In the genomic region with DNA sequence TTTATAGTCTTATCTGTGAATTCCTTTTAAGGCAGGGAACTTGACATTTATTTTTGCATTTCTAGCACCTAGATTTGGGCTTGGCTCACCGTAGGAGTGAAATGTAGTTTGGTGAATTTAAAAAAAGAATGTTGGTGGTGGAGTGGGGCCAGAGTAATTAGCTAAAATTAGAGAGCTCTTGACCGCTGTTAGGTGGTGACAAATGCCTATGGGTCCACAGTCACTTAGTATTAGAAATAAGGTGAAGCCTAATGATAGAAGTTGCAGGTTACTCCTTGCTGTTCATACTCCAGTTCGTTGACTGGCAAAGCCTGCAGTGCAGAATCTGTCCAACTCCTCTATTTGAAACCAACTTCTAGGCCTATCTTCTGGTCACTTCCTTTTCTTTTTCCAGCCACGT, we compare ENCODE assay signal across 26 cellular contexts.
DNase-seq lines count a peak whose midpoint lies in the region; ATAC-seq and TF ChIP-seq lines count a peak whose summit lies in the region.
"Had no signal": no experiment of that assay in that cellular context is flagged by ENCODE, and none has a peak within 500 bp of the region (broad histone marks: within the 10 kb centered on the region; RNA-seq: fewer than 3 reads in every experiment).

No MANE protein-coding gene starts in this region.

- ATAC-seq in Right ventricle myocardium superior (ENCODE audit: poor library complexity) (peak; percentile 93), heart right ventricle (peak in 6 of 8 donors; percentile 37 to 83 (median 48)), right cardiac atrium (peak; percentile 36), left colon (no peak)
- ATAC-seq: GM12878 had no signal

- H3K9me3 ChIP-seq in right atrium auricular region (peaks cover 0 to 7% of the 10 kb centered on the region in 2 donors), heart right ventricle (peaks cover 0 to 24% (median 0%) of the 10 kb centered on the region in 11 donors), left ventricle myocardium inferior (replicated peaks) (peaks cover 19% of the 10 kb centered on the region), right cardiac atrium (ENCODE audit: control insufficient read depth, low read length) (no peaks in the 10 kb centered on the region)
- H3K9me3 ChIP-seq: BE2C had no signal

- intact Hi-C loops in Right ventricle myocardium superior (cut with DNase I) (no loop called here), heart right ventricle (cut with DNase I) (no loop called here), left ventricle myocardium inferior (cut with micrococcal nuclease) (no loop called here), right cardiac atrium (cut with DNase I) (no loop called here), left colon (cut with DNase I, micrococcal nuclease) (no loop called here)

- no peaks in the 10 kb centered on the region for H3K27me3 Mint-ChIP-seq in activated CD4-positive, alpha-beta T cell treated with anti-CD3 and anti-CD28 coated beads, Interleukin-2, amount 10 ng/mL, durations not matched to agents 7 days and 5 days
- H3K27me3 Mint-ChIP-seq: CD4-positive, CD25-positive, alpha-beta regulatory T cell had no signal

- H3K4me3 Mint-ChIP-seq in activated CD4-positive, alpha-beta T cell treated with anti-CD3 and anti-CD28 coated beads, Interleukin-2, amount 10 ng/mL, durations not matched to agents 7 days and 5 days = no peak overlapping the region
- H3K4me3 Mint-ChIP-seq: CD14-positive monocyte; CD4-positive, alpha-beta memory T cell; CD4-positive, CD25-positive, alpha-beta regulatory T cell; CD8-positive, alpha-beta memory T cell had no signal

- H3K27ac ChIP-seq in right atrium auricular region (peak overlapping the region in 1 of 2 donors; percentile 59), heart right ventricle (no peak overlapping the region), left ventricle myocardium inferior (replicated peaks) (peak overlapping the region; percentile 31), right cardiac atrium (ENCODE audit: low read length) (no peak overlapping the region)
- H3K27ac ChIP-seq: BLaER1 had no signal

- TF ChIP-seq CTCF in right atrium auricular region (IDR thresholded peaks at IDR 0.05) (no peak), heart right ventricle (IDR thresholded peaks at IDR 0.05) (no peak), left ventricle myocardium inferior (IDR thresholded peaks at IDR 0.05; ENCODE audit: borderline replicate concordance) (no peak)

- H3K27me3 ChIP-seq in right atrium auricular region (no peaks in the 10 kb centered on the region), heart right ventricle (no peaks in the 10 kb centered on the region), left ventricle myocardium inferior (ENCODE audit: low read depth) (no peaks in the 10 kb centered on the region), right cardiac atrium (ENCODE audit: control insufficient read depth, insufficient read depth) (no peaks in the 10 kb centered on the region)
- H3K27me3 ChIP-seq: BE2C, BLaER1 had no signal

- 37 to 49% methylated on average over 4 of the region's 4 CpGs for WGBS in heart right ventricle, 2 donors
- 41% methylated on average over 4 of the region's 4 CpGs for WGBS in right cardiac atrium

- POLR2A ChIA-PET in activated CD4-positive, alpha-beta T cell treated with anti-CD3 and anti-CD28 coated beads, Interleukin-2, amount 10 ng/mL, durations not matched to agents 7 days and 5 days (lab: Charles Lee) = no interaction called here

- no peak for DNase-seq in Right ventricle myocardium superior
- DNase-seq in right atrium auricular region (ENCODE audit: low spot score) = no peak
- DNase-seq in heart right ventricle = no peak
- DNase-seq in left ventricle myocardium inferior = no peak
- no peak for DNase-seq in right cardiac atrium
- no peak for DNase-seq in activated effector memory CD4-positive, alpha-beta T cell treated with anti-CD3 and anti-CD28 coated beads, Interleukin-2, amount 50 U/mL, for 16 hours
- DNase-seq in left colon = no peak
- DNase-seq in activated CD4-positive, alpha-beta T cell treated with anti-CD3 and anti-CD28 coated beads, Interleukin-2, amount 10 ng/mL, durations not matched to agents 7 days and 5 days = no peak
- DNase-seq: 8988T; ACHN; BE2C; C1 segment of cervical spinal cord; CD4-positive, alpha-beta memory T cell; CD4-positive, CD25-positive, alpha-beta regulatory T cell; CD8-positive, alpha-beta memory T cell; COR-L47; DMS 273 treated with DMSO at 0.1 percent for 48 hours; DMS153; DMS53; DMS79; DND-41; EL; GDM1 had no signal

- CTCF ChIA-PET in activated CD4-positive, alpha-beta T cell treated with anti-CD3 and anti-CD28 coated beads, Interleukin-2, amount 10 ng/mL, durations not matched to agents 7 days and 5 days (lab: Charles Lee) = no interaction called here

- H3K9me3 Mint-ChIP-seq in activated CD4-positive, alpha-beta T cell treated with anti-CD3 and anti-CD28 coated beads, Interleukin-2, amount 10 ng/mL, durations not matched to agents 7 days and 5 days = no peaks in the 10 kb centered on the region
- H3K9me3 Mint-ChIP-seq: CD4-positive, alpha-beta memory T cell had no signal

- H3K4me1 Mint-ChIP-seq in activated CD4-positive, alpha-beta T cell treated with anti-CD3 and anti-CD28 coated beads, Interleukin-2, amount 10 ng/mL, durations not matched to agents 7 days and 5 days = no peaks in the 10 kb centered on the region
- H3K4me1 Mint-ChIP-seq: CD14-positive monocyte; CD4-positive, CD25-positive, alpha-beta regulatory T cell; CD8-positive, alpha-beta memory T cell had no signal

- H3K4me3 ChIP-seq in right atrium auricular region (no peak overlapping the region), heart right ventricle (no peak overlapping the region), left ventricle myocardium inferior (no peak overlapping the region), right cardiac atrium (ENCODE audit: low read length) (no peak overlapping the region)
- H3K4me3 ChIP-seq: BLaER1, GM12878 had no signal

- H3K36me3 ChIP-seq in right atrium auricular region (no peaks in the 10 kb centered on the region), heart right ventricle (no peaks in the 10 kb centered on the region), left ventricle myocardium inferior (no peaks in the 10 kb centered on the region)
- H3K36me3 ChIP-seq: BE2C had no signal

- no peaks in the 10 kb centered on the region for H3K4me1 ChIP-seq in right atrium auricular region
- peaks cover 0 to 6% (median 0%) of the 10 kb centered on the region in 9 donors for H3K4me1 ChIP-seq in heart right ventricle
- H3K4me1 ChIP-seq in left ventricle myocardium inferior = peaks cover 7% of the 10 kb centered on the region
- no peaks in the 10 kb centered on the region for H3K4me1 ChIP-seq in right cardiac atrium (ENCODE audit: control insufficient read depth, insufficient read depth, low read length)
- H3K4me1 ChIP-seq: BE2C, BLaER1 had no signal

- no peak overlapping the region for H3K27ac Mint-ChIP-seq in activated CD4-positive, alpha-beta T cell treated with anti-CD3 and anti-CD28 coated beads, Interleukin-2, amount 10 ng/mL, durations not matched to agents 7 days and 5 days
- H3K27ac Mint-ChIP-seq: CD14-positive monocyte; CD4-positive, alpha-beta memory T cell; CD4-positive, CD25-positive, alpha-beta regulatory T cell; CD8-positive, alpha-beta memory T cell had no signal

- no peaks in the 10 kb centered on the region for H3K36me3 Mint-ChIP-seq in activated CD4-positive, alpha-beta T cell treated with anti-CD3 and anti-CD28 coated beads, Interleukin-2, amount 10 ng/mL, durations not matched to agents 7 days and 5 days (ENCODE audit: low read depth)
- H3K36me3 Mint-ChIP-seq: CD14-positive monocyte; CD4-positive, alpha-beta memory T cell; CD4-positive, CD25-positive, alpha-beta regulatory T cell had no signal
